Comparison of ENCODE assay signal across 10 cellular contexts in genomic region chr9:77475641-77476473, GRCh38.
DNase-seq lines count a peak whose midpoint lies in the region; ATAC-seq, FAIRE-seq and TF ChIP-seq lines count a peak whose summit lies in the region.
"Had no signal": no experiment of that assay in that cellular context is flagged by ENCODE, and none has a peak within 500 bp of the region (broad histone marks: within the 10 kb centered on the region; RNA-seq: fewer than 3 reads in every experiment).

No MANE protein-coding gene starts in this region.

- H3K27me3 Mint-ChIP-seq in astrocyte (ENCODE audit: low read depth, unreplicated experiment) (no peaks in the 10 kb centered on the region), mesothelial cell of epicardium (ENCODE audit: low read depth) (no peaks in the 10 kb centered on the region)

- peak; percentile 96 for FAIRE-seq in astrocyte (lab: Jason Lieb, UNC)
- FAIRE-seq: keratinocyte had no signal

- H3K4me1 Mint-ChIP-seq in astrocyte (ENCODE audit: low read depth, unreplicated experiment) (peaks cover 11% of the 10 kb centered on the region), mesothelial cell of epicardium (no peaks in the 10 kb centered on the region)

- H3K4me1 ChIP-seq in astrocyte (ENCODE audit: insufficient read depth, low read length), result peaks cover 17% of the 10 kb centered on the region

- peak overlapping the region; percentile 83 for H2AFZ ChIP-seq in astrocyte (ENCODE audit: low read depth, low read length)

- H3K9me3 Mint-ChIP-seq in astrocyte (ENCODE audit: unreplicated experiment) (peaks cover 14% of the 10 kb centered on the region), mesothelial cell of epicardium (peaks cover 24% of the 10 kb centered on the region)

- H4K20me1 ChIP-seq in astrocyte (ENCODE audit: insufficient read depth, low read length), result no peaks in the 10 kb centered on the region

- peak overlapping the region; percentile 89 for H3K27ac ChIP-seq in astrocyte (ENCODE audit: low read depth, low read length)

- H3K9me3 ChIP-seq in astrocyte (ENCODE audit: insufficient read depth, low read depth, low read length), result no peaks in the 10 kb centered on the region

- H3K9ac ChIP-seq in astrocyte (ENCODE audit: low read length), result peak overlapping the region; percentile 67

- H3K4me3 Mint-ChIP-seq in astrocyte (ENCODE audit: unreplicated experiment) (no peak overlapping the region), mesothelial cell of epicardium (no peak overlapping the region)

- H3K27ac Mint-ChIP-seq in astrocyte (ENCODE audit: unreplicated experiment), result peak overlapping the region; percentile 49
- H3K27ac Mint-ChIP-seq in mesothelial cell of epicardium, result no peak overlapping the region

- peak; percentile 52 for DNase-seq in NCI-H2171 treated with DMSO at 0.1 percent for 48 hours (lab: John Stamatoyannopoulos, UW)
- peak; percentile 78 for DNase-seq in astrocyte (ENCODE audit: low read depth)
- peak; percentile 40 for DNase-seq in stimulated activated CD4-positive, alpha-beta T cell treated with anti-CD3 and anti-CD28 coated beads, Interleukin-4, amount 100 ng/mL, for 1 hour
- no peak for DNase-seq in hippocampal formation (lab: John Stamatoyannopoulos, UW)
- DNase-seq in mesothelial cell of epicardium (ENCODE audit: low spot score in 2 of 2, unreplicated experiment in 2 of 2), result no peak
- no peak for DNase-seq in cerebellar nuclear complex (lab: John Stamatoyannopoulos, UW)

- H3K27me3 ChIP-seq in astrocyte (ENCODE audit: insufficient read depth, low read length), result no peaks in the 10 kb centered on the region

- no peaks in the 10 kb centered on the region for H3K36me3 ChIP-seq in astrocyte (ENCODE audit: insufficient read depth, low read length)

- peak; percentile 99 for ATAC-seq in GM18519 (IDR thresholded peaks at IDR 0.05; ENCODE audit: low FRiP score, unreplicated experiment)
- ATAC-seq in HG02571 (IDR thresholded peaks at IDR 0.05; ENCODE audit: unreplicated experiment), result peak; percentile 62
- ATAC-seq: Panc1 had no signal

- H3K4me3 ChIP-seq in astrocyte (ENCODE audit: insufficient read depth, low read depth, low read length), result no peak overlapping the region

- H3K36me3 Mint-ChIP-seq in astrocyte (ENCODE audit: low read depth, unreplicated experiment) (peaks cover 7% of the 10 kb centered on the region), mesothelial cell of epicardium (no peaks in the 10 kb centered on the region)

- H3K4me2 ChIP-seq in astrocyte (ENCODE audit: low read length), result peak overlapping the region; percentile 41

- TF ChIP-seq CTCF in astrocyte (IDR thresholded peaks at IDR 0.05; ENCODE audit: insufficient read depth, low read depth, low read length), result no peak
- TF ChIP-seq CTCF in mesothelial cell of epicardium (IDR thresholded peaks at IDR 0.05; ENCODE audit: unreplicated experiment), result no peak

- H3K79me2 ChIP-seq in astrocyte (ENCODE audit: insufficient read depth, low read length), result no peaks in the 10 kb centered on the region

Comparison
In these comparisons a context has a peak if more than half of its experiments do, and no peak if none do; other contexts are left out.
1. DNase-seq: peak in NCI-H2171 treated with DMSO at 0.1 percent for 48 hours (single experiment), astrocyte (single experiment) and stimulated activated CD4-positive, alpha-beta T cell treated with anti-CD3 and anti-CD28 coated beads, Interleukin-4, amount 100 ng/mL, for 1 hour (single experiment); none in hippocampal formation (0 of 2), mesothelial cell of epicardium (0 of 2) and cerebellar nuclear complex (0 of 2).